Comparison of ENCODE assay signal across 8 cellular contexts in genomic region chr1:117605811-117606607, GRCh38. TPM values are rescaled to one million over a fixed set of nuclear protein-coding genes. Genes with fewer than 3 reads are reported as not detected.
A peak's percentile ranks its signal among the peaks of the same experiment; 100 is the strongest.
DNase-seq lines count a peak whose midpoint lies in the region; ATAC-seq, FAIRE-seq and TF ChIP-seq lines count a peak whose summit lies in the region.

Gene TENT5C (plus strand): TSS chr1:117606048. CDS start chr1:117622869, 16,821 bp downstream.

- peak within 1 kb of the TSS; percentile 49 for H3K27ac ChIP-seq in RWPE1

- H3K4me1 Mint-ChIP-seq in activated T-helper 2 cell treated with anti-CD3 and anti-CD28 coated beads, Interferon-gamma antibody, Interleukin-2, Interleukin-4, amounts not matched to agents 10 μg/mL and 5 μg/mL and 100 μg/mL, durations not matched to agents 14 hours and 24 hours and 36 hours (ENCODE audit: low read depth), result peaks cover 42% of the 10 kb centered on the region
- peaks cover 43 to 48% of the 10 kb centered on the region in 2 donors for H3K4me1 Mint-ChIP-seq in natural killer cell treated with Interleukin-12 subunit alpha and Interleukin-12 subunit beta and Interleukin-15 and Interleukin-18, amount 100 ng/mL, for 72 hours (ENCODE audit: low read depth in 2 of 2)

- H3K27me3 Mint-ChIP-seq in activated T-helper 2 cell treated with anti-CD3 and anti-CD28 coated beads, Interferon-gamma antibody, Interleukin-2, Interleukin-4, amounts not matched to agents 10 μg/mL and 5 μg/mL and 100 μg/mL, durations not matched to agents 14 hours and 24 hours and 36 hours (ENCODE audit: low read depth), result peaks cover 29% of the 10 kb centered on the region
- peaks cover 0 to 5% of the 10 kb centered on the region in 2 donors for H3K27me3 Mint-ChIP-seq in natural killer cell treated with Interleukin-12 subunit alpha and Interleukin-12 subunit beta and Interleukin-15 and Interleukin-18, amount 100 ng/mL, for 72 hours

- peak within 1 kb of the TSS; percentile 97 for H3K4me3 Mint-ChIP-seq in activated T-helper 2 cell treated with anti-CD3 and anti-CD28 coated beads, Interferon-gamma antibody, Interleukin-2, Interleukin-4, amounts not matched to agents 10 μg/mL and 5 μg/mL and 100 μg/mL, durations not matched to agents 14 hours and 24 hours and 36 hours (ENCODE audit: low read depth)
- peak within 1 kb of the TSS; percentile 86 for H3K4me3 Mint-ChIP-seq in natural killer cell treated with Interleukin-12 subunit alpha and Interleukin-12 subunit beta and Interleukin-15 and Interleukin-18, amount 100 ng/mL, for 72 hours

- CTCF ChIA-PET in RWPE1 (lab: Yijun Ruan, JAX), result interaction anchor here (0.6 to 1.7 kb wide), 2 partner anchors 148 to 290 kb away, joined by 3 to 9 read pairs; no protein-coding TSS in a partner anchor

- TF ChIP-seq CTCF in RWPE1 (conservative IDR thresholded peaks at IDR 0.05; ENCODE audit: low read depth) (no peak), fibroblast of the aortic adventitia (IDR thresholded peaks at IDR 0.05; ENCODE audit: insufficient read depth, low read length) (no peak)

- peak; percentile 20 for FAIRE-seq in H54 (lab: Jason Lieb, UNC)

- peak within 1 kb of the TSS; percentile 81 for H3K27ac Mint-ChIP-seq in activated T-helper 2 cell treated with anti-CD3 and anti-CD28 coated beads, Interferon-gamma antibody, Interleukin-2, Interleukin-4, amounts not matched to agents 10 μg/mL and 5 μg/mL and 100 μg/mL, durations not matched to agents 14 hours and 24 hours and 36 hours
- H3K27ac Mint-ChIP-seq in natural killer cell treated with Interleukin-12 subunit alpha and Interleukin-12 subunit beta and Interleukin-15 and Interleukin-18, amount 100 ng/mL, for 72 hours, result peak within 1 kb of the TSS; percentile 94 to 95

- TF ChIP-seq POLR2A in H54 (IDR thresholded peaks at IDR 0.05; ENCODE audit: low read depth, low read length), result peak; percentile 95

- POLR2A ChIA-PET in RWPE1 (lab: Yijun Ruan, JAX; ENCODE audit: low non-redundant PET), result interaction anchor here (0.6 kb wide), 1 partner anchor 175 kb away, joined by 3 read pairs; no protein-coding TSS in a partner anchor

- peaks cover 31% of the 10 kb centered on the region for H3K36me3 Mint-ChIP-seq in activated T-helper 2 cell treated with anti-CD3 and anti-CD28 coated beads, Interferon-gamma antibody, Interleukin-2, Interleukin-4, amounts not matched to agents 10 μg/mL and 5 μg/mL and 100 μg/mL, durations not matched to agents 14 hours and 24 hours and 36 hours (ENCODE audit: low read depth)
- H3K36me3 Mint-ChIP-seq in natural killer cell treated with Interleukin-12 subunit alpha and Interleukin-12 subunit beta and Interleukin-15 and Interleukin-18, amount 100 ng/mL, for 72 hours, result peaks cover 38% of the 10 kb centered on the region

- no peaks in the 10 kb centered on the region for H3K9me3 Mint-ChIP-seq in activated T-helper 2 cell treated with anti-CD3 and anti-CD28 coated beads, Interferon-gamma antibody, Interleukin-2, Interleukin-4, amounts not matched to agents 10 μg/mL and 5 μg/mL and 100 μg/mL, durations not matched to agents 14 hours and 24 hours and 36 hours
- no peaks in the 10 kb centered on the region for H3K9me3 Mint-ChIP-seq in natural killer cell treated with Interleukin-12 subunit alpha and Interleukin-12 subunit beta and Interleukin-15 and Interleukin-18, amount 100 ng/mL, for 72 hours

- ATAC-seq in natural killer cell treated with Interleukin-12 subunit alpha and Interleukin-12 subunit beta and Interleukin-15 and Interleukin-18, amount 100 ng/mL, for 72 hours, result peak; percentile 96

- H3K4me3 ChIP-seq in fibroblast of the aortic adventitia (ENCODE audit: low read depth, low read length), result peak within 1 kb of the TSS; percentile 71

- peak; percentile 97 for DNase-seq in ELR (ENCODE audit: low read depth)
- peak; percentile 95 for DNase-seq in H54 (ENCODE audit: insufficient read length, low spot score)
- DNase-seq in LoVo (ENCODE audit: low spot score), result peak; percentile 96
- peak; percentile 100 for DNase-seq in RWPE1 (ENCODE audit: low spot score)
- peak; percentile 97 for DNase-seq in activated T-helper 2 cell treated with anti-CD3 and anti-CD28 coated beads, Interferon-gamma antibody, Interleukin-2, Interleukin-4, amounts not matched to agents 10 μg/mL and 5 μg/mL and 100 μg/mL, durations not matched to agents 14 hours and 24 hours and 36 hours (ENCODE audit: low spot score)
- DNase-seq in fibroblast of the aortic adventitia (ENCODE audit: low read depth), result peak; percentile 95
- DNase-seq in natural killer cell treated with Interleukin-12 subunit alpha and Interleukin-12 subunit beta and Interleukin-15 and Interleukin-18, amount 100 ng/mL, for 72 hours (ENCODE audit: low spot score), result peak; percentile 99
- DNase-seq in stimulated activated naive CD4-positive, alpha-beta T cell (lab: John Stamatoyannopoulos, UW), result peak; percentile 94 to 99 (median 98)

- intact Hi-C loops in activated T-helper 2 cell treated with anti-CD3 and anti-CD28 coated beads, Interferon-gamma antibody, Interleukin-2, Interleukin-4, amounts not matched to agents 10 μg/mL and 5 μg/mL and 100 μg/mL, durations not matched to agents 14 hours and 24 hours and 36 hours (cut with micrococcal nuclease), result loop anchor here (1.0 to 10.0 kb wide), 10 partner anchors 9 to 1231 kb away; partner anchors contain the start of genes ATP1A1, GDAP2 and WDR3

RNA-seq across cellular contexts. Expression of gene TENT5C, which starts in this region (rescaled TPM):
- total RNA-seq in activated T-helper 2 cell treated with anti-CD3 and anti-CD28 coated beads, Interferon-gamma antibody, Interleukin-2, Interleukin-4, amounts not matched to agents 10 μg/mL and 5 μg/mL and 100 μg/mL, durations not matched to agents 14 hours and 24 hours and 36 hours, result 11.2 and 11.6 TPM in 2 replicates
- 0.45 and 5.5 TPM in 2 replicates for total RNA-seq in fibroblast of the aortic adventitia (ENCODE audit: low replicate concordance)
- 10 to 100 TPM; 75.1 to 86.2 TPM for total RNA-seq in natural killer cell treated with Interleukin-12 subunit alpha and Interleukin-12 subunit beta and Interleukin-15 and Interleukin-18, amount 100 ng/mL, for 72 hours

Comparison
In these comparisons a context has a peak if more than half of its experiments do, and no peak if none do; other contexts are left out.
1. Peak in every context shown above with its lines: DNase-seq, ATAC-seq, H3K4me3 ChIP-seq and H3K27ac ChIP-seq.